21 cellular contexts compared by ENCODE assay signal in genomic region chr16:72023962-72024361, GRCh38. TPM values are rescaled to one million over a fixed set of nuclear protein-coding genes. Genes with fewer than 3 reads are reported as not detected.
A peak's percentile ranks its signal among the peaks of the same experiment; 100 is the strongest.
DNase-seq lines count a peak whose midpoint lies in the region; ATAC-seq, FAIRE-seq and TF ChIP-seq lines count a peak whose summit lies in the region.
"Had no signal": no experiment of that assay in that cellular context is flagged by ENCODE, and none has a peak within 500 bp of the region (broad histone marks: within the 10 kb centered on the region; RNA-seq: fewer than 3 reads in every experiment).

No MANE protein-coding gene starts in this region.

- in situ Hi-C loops in K562 (cut with MboI) = no loop called here

- no peak overlapping the region for H3K4me3 Mint-ChIP-seq in activated CD8-positive, alpha-beta memory T cell treated with anti-CD3 and anti-CD28 coated beads, Interleukin-2, amount 10 ng/mL, durations not matched to agents 7 days and 5 days
- H3K4me3 Mint-ChIP-seq in GM23338 = no peak overlapping the region
- H3K4me3 Mint-ChIP-seq: CD14-positive monocyte had no signal

- WGBS in K562 (ENCODE audit: insufficient coverage, low coverage, missing lambda C conversion rate) = 85% methylated on average over 8 of the region's 10 CpGs
- WGBS in right lobe of liver (ENCODE audit: insufficient coverage, low coverage, low lambda C conversion rate, missing lambda C conversion rate) = 28% methylated on average over 7 of the region's 10 CpGs

- TF ChIP-seq RAD21 in K562 (CRISPR knock-in tag; conservative IDR thresholded peaks at IDR 0.05 in 1 of 2, IDR thresholded peaks at IDR 0.05 in 1 of 2) = no peak

- H4K20me1 ChIP-seq in GM23338 (replicated peaks; ENCODE audit: insufficient read depth) = no peaks in the 10 kb centered on the region
- no peaks in the 10 kb centered on the region for H4K20me1 ChIP-seq in K562 (replicated peaks; ENCODE audit: control insufficient read depth, insufficient read depth, low read length)

- no peaks in the 10 kb centered on the region for H3F3A ChIP-seq in GM23338 (replicated peaks; ENCODE audit: low read depth)

- no peak overlapping the region for H3K27ac ChIP-seq in GM23338 (ENCODE audit: low read depth)
- H3K27ac ChIP-seq in K562 (ENCODE audit: extremely low read depth, low read depth, low read length) = no peak overlapping the region
- H3K27ac ChIP-seq in right lobe of liver = peak overlapping the region; percentile 61 to 79 (median 77)

- H3K4me2 ChIP-seq in GM23338 (no peak overlapping the region), K562 (ENCODE audit: insufficient read depth, low read length) (no peak overlapping the region)

- H3K9ac ChIP-seq in K562 (ENCODE audit: insufficient read depth in 1 of 2, low read depth in 2 of 2, low read length in 2 of 2) = no peak overlapping the region

- H3K79me2 ChIP-seq in GM23338 (replicated peaks; ENCODE audit: insufficient read depth) (no peaks in the 10 kb centered on the region), K562 (ENCODE audit: control insufficient read depth, insufficient read depth, low read length) (no peaks in the 10 kb centered on the region)

- TF ChIP-seq CTCF in GM23338 (conservative IDR thresholded peaks at IDR 0.05; ENCODE audit: low read depth in 2 of 2) = no peak
- no peak for TF ChIP-seq CTCF in K562 (IDR thresholded peaks at IDR 0.05 in 2 of 3, conservative IDR thresholded peaks at IDR 0.05 in 1 of 3; ENCODE audit: insufficient read depth in 2 of 3, low read depth in 1 of 3, low read length in 3 of 3)
- no peak for TF ChIP-seq CTCF in right lobe of liver (IDR thresholded peaks at IDR 0.05)
- TF ChIP-seq CTCF in foreskin fibroblast (IDR thresholded peaks at IDR 0.05; ENCODE audit: low read depth, low read length) = no peak

- POLR2A ChIA-PET in K562 (lab: Yijun Ruan, JAX) = no interaction called here

- H3K4me3 ChIP-seq in GM23338 = no peak overlapping the region
- H3K4me3 ChIP-seq in K562 = no peak overlapping the region
- H3K4me3 ChIP-seq in right lobe of liver = no peak overlapping the region
- H3K4me3 ChIP-seq in foreskin fibroblast (ENCODE audit: low read depth in 1 of 2, low read length in 2 of 2) = no peak overlapping the region

- H3K27me3 Mint-ChIP-seq in activated CD8-positive, alpha-beta memory T cell treated with anti-CD3 and anti-CD28 coated beads, Interleukin-2, amount 10 ng/mL, durations not matched to agents 7 days and 5 days = no peaks in the 10 kb centered on the region
- peaks cover 4% of the 10 kb centered on the region for H3K27me3 Mint-ChIP-seq in GM23338 (ENCODE audit: insufficient read depth, low read depth, poor library complexity)

- no peak for DNase-seq in activated CD8-positive, alpha-beta memory T cell treated with anti-CD3 and anti-CD28 coated beads, Interleukin-2, amount 10 ng/mL, durations not matched to agents 7 days and 5 days
- DNase-seq in activated CD8-positive, alpha-beta memory T cell treated with anti-CD3 and anti-CD28 coated beads, Interleukin-2, amount 50 U/mL, for 4 hours = no peak
- no peak for DNase-seq in GM23338 (ENCODE audit: low spot score)
- DNase-seq in K562 (ENCODE audit: extremely low read depth in 1 of 4, low spot score in 3 of 4) = no peak
- DNase-seq in right lobe of liver = peak; percentile 75 to 83 (median 79)
- DNase-seq in CD1c-positive myeloid dendritic cell (ENCODE audit: extremely low spot score) = no peak
- no peak for DNase-seq in foreskin fibroblast
- DNase-seq in SW480 (ENCODE audit: low spot score) = no peak
- DNase-seq: 8988T, DMS53, GDM1, NCI-H1092 treated with DMSO at 0.1 percent for 48 hours, NCI-H1436 treated with DMSO at 0.1 percent for 48 hours, NCI-H2029, NCI-H2227 treated with DMSO at 0.1 percent for 48 hours, NCI-H510A had no signal

- TF ChIP-seq EP300 in K562 (IDR thresholded peaks at IDR 0.05; ENCODE audit: low read length) = no peak

- H3K27ac Mint-ChIP-seq in activated CD8-positive, alpha-beta memory T cell treated with anti-CD3 and anti-CD28 coated beads, Interleukin-2, amount 10 ng/mL, durations not matched to agents 7 days and 5 days = peak overlapping the region; percentile 13
- peak overlapping the region; percentile 78; the same call in 1 of the 2 replicates for H3K27ac Mint-ChIP-seq in GM23338

- no peak for ATAC-seq in activated CD8-positive, alpha-beta memory T cell treated with anti-CD3 and anti-CD28 coated beads, Interleukin-2, amount 10 ng/mL, durations not matched to agents 7 days and 5 days
- ATAC-seq in GM23338 (no peak), K562 (no peak), right lobe of liver (peak; percentile 57 to 76 (median 64))
- ATAC-seq: Panc1 had no signal

- H3K4me1 ChIP-seq in GM23338 (ENCODE audit: insufficient read depth) (no peaks in the 10 kb centered on the region), K562 (replicated peaks in 1 of 2; ENCODE audit: control insufficient read depth in 2 of 2, insufficient read depth in 2 of 2, low read length in 2 of 2) (no peaks in the 10 kb centered on the region; a peak in 1 of 5 replicates), right lobe of liver (peaks cover 0 to 77% (median 35%) of the 10 kb centered on the region in 4 donors)

- H3K36me3 ChIP-seq in GM23338 (ENCODE audit: insufficient read depth) (peaks cover 12% of the 10 kb centered on the region), K562 (ENCODE audit: control insufficient read depth, insufficient read depth, low read length) (peaks cover 63% of the 10 kb centered on the region), right lobe of liver (peaks cover 0 to 54% (median 23%) of the 10 kb centered on the region in 4 donors)

- intact Hi-C loops in K562 (cut with micrococcal nuclease) = no loop called here
- intact Hi-C loops in right lobe of liver (cut with DNase I) = no loop called here

- no peaks in the 10 kb centered on the region for H3K9me1 ChIP-seq in K562 (ENCODE audit: control insufficient read depth, insufficient read depth, low read length)

- no peak overlapping the region for H2AFZ ChIP-seq in GM23338
- H2AFZ ChIP-seq in K562 (ENCODE audit: low read depth, low read length) = no peak overlapping the region

- H3K9me2 ChIP-seq in GM23338 (ENCODE audit: insufficient read depth) = no peaks in the 10 kb centered on the region

- no peaks in the 10 kb centered on the region for H3K9me3 Mint-ChIP-seq in activated CD8-positive, alpha-beta memory T cell treated with anti-CD3 and anti-CD28 coated beads, Interleukin-2, amount 10 ng/mL, durations not matched to agents 7 days and 5 days (ENCODE audit: low read depth)
- no peaks in the 10 kb centered on the region for H3K9me3 Mint-ChIP-seq in GM23338
- H3K9me3 Mint-ChIP-seq: CD14-positive monocyte had no signal

- no peaks in the 10 kb centered on the region for H3K27me3 ChIP-seq in GM23338 (ENCODE audit: insufficient read depth)
- H3K27me3 ChIP-seq in K562 (ENCODE audit: control insufficient read depth in 2 of 2, insufficient read depth in 2 of 2, low read length in 2 of 2) = no peaks in the 10 kb centered on the region
- H3K27me3 ChIP-seq in right lobe of liver = no peaks in the 10 kb centered on the region

- no peaks in the 10 kb centered on the region for H3K4me1 Mint-ChIP-seq in activated CD8-positive, alpha-beta memory T cell treated with anti-CD3 and anti-CD28 coated beads, Interleukin-2, amount 10 ng/mL, durations not matched to agents 7 days and 5 days
- H3K4me1 Mint-ChIP-seq in GM23338 = no peaks in the 10 kb centered on the region
- H3K4me1 Mint-ChIP-seq: CD14-positive monocyte had no signal

- no peak for FAIRE-seq in K562 (lab: Jason Lieb, UNC)
- FAIRE-seq: D721Med, H1 had no signal

- peaks cover 19% of the 10 kb centered on the region for H3K36me3 Mint-ChIP-seq in activated CD8-positive, alpha-beta memory T cell treated with anti-CD3 and anti-CD28 coated beads, Interleukin-2, amount 10 ng/mL, durations not matched to agents 7 days and 5 days
- peaks cover 36% of the 10 kb centered on the region for H3K36me3 Mint-ChIP-seq in GM23338 (ENCODE audit: low read depth)

- TF ChIP-seq POLR2A in K562 (conservative IDR thresholded peaks at IDR 0.05) = no peak
- TF ChIP-seq POLR2A in right lobe of liver (IDR thresholded peaks at IDR 0.05) = peak; percentile 57

- H3K9me3 ChIP-seq in K562 (replicated peaks; ENCODE audit: control insufficient read depth, insufficient read depth, low read depth, low read length) (no peaks in the 10 kb centered on the region), right lobe of liver (no peaks in the 10 kb centered on the region)

- TSS peak; percentile 29 for BruUV-seq in K562 (replicated peaks; lab: Mats Ljungman, UMichigan)

- CTCF ChIA-PET in activated CD8-positive, alpha-beta memory T cell treated with anti-CD3 and anti-CD28 coated beads, Interleukin-2, amount 10 ng/mL, durations not matched to agents 7 days and 5 days (lab: Charles Lee) = no interaction called here
- CTCF ChIA-PET in K562 (lab: Yijun Ruan, JAX; ENCODE audit: low intra/inter-chr PET ratio) = no interaction called here

RNA-seq across cellular contexts. Expression of gene DHODH, which starts 15.4 kb away (rescaled TPM):
- total RNA-seq in activated CD8-positive, alpha-beta memory T cell treated with anti-CD3 and anti-CD28 coated beads, Interleukin-2, amount 10 ng/mL, durations not matched to agents 7 days and 5 days = 10 to 100 TPM; 13.6 to 14.5 TPM
- 11.7 and 15.1 TPM in 2 replicates for total RNA-seq in GM23338 (2014; rRNA removed; shearing (Covaris generic))
- polyA plus RNA-seq in GM23338 (2016; fragmentation: Nextera tagmentation; extraction: Ambion mirVana) (9.5 and 10.7 TPM in 2 replicates), K562 (2011; rRNA removed) (9.9 and 12.2 TPM in 2 replicates), K562 (2014; fragmentation: Illumina TruSeq; extraction: Trizol) (17.8 and 18.0 TPM in 2 replicates), K562 (2014; fragmentation: Nextera tagmentation; extraction: Ambion mirVana) (1 to 10 TPM; 4.3 to 4.9 TPM), K562 (2014; rRNA removed) (12.8 and 15.7 TPM in 2 replicates)
- total RNA-seq in K562 (2011; cell fraction: chromatin; rRNA removed; ENCODE audit: low replicate concordance) = 15.8 and 23.4 TPM in 2 replicates
- 15.8 and 17.8 TPM in 2 replicates for total RNA-seq in K562 (2011; cell fraction: nucleolus; rRNA removed)
- 20.2 and 22.6 TPM in 2 replicates for total RNA-seq in K562 (2011; cell fraction: nucleoplasm; rRNA removed)
- total RNA-seq in K562 (2014; rRNA removed) (12.7 and 15.9 TPM in 2 replicates), K562 (2014; rRNA removed; fragmentation: Illumina TruSeq; extraction: Trizol) (17.5 and 19.9 TPM in 2 replicates), K562 (2015; rRNA removed; fragmentation: Illumina TruSeq; extraction: Trizol) (12.7 and 14.9 TPM in 2 replicates), K562 (2021) (15.3 and 17.1 TPM in 2 replicates), right lobe of liver (100 to 1,000 TPM in 1 of 6 experiments, 10 to 100 TPM in 5; 26.7 to 108 (median 74.6) TPM)
- 9.1 and 9.7 TPM in 2 replicates for polyA plus RNA-seq in K562 (2011; cell fraction: cytosol; rRNA removed)
- polyA plus RNA-seq in K562 (2011; cell fraction: nucleus; rRNA removed) = 9.8 and 13.9 TPM in 2 replicates
- polyA plus RNA-seq in K562 (2012) = 5.7 and 9.4 TPM in 2 replicates
- 9.1 and 13.2 TPM in 2 replicates for polyA minus RNA-seq in K562 (2011; rRNA and poly(A)+ RNA removed)
- 4.6 and 9.5 TPM in 2 replicates for polyA minus RNA-seq in K562 (2011; cell fraction: cytosol; rRNA and poly(A)+ RNA removed)
- polyA minus RNA-seq in K562 (2011; cell fraction: nucleus; rRNA and poly(A)+ RNA removed) = 8.1 and 13.4 TPM in 2 replicates

RNA-seq across cellular contexts. Expression of gene PKD1L3, which starts 23.8 kb away (rescaled TPM):
- under 1 TPM; 0.28 to 0.29 TPM for total RNA-seq in activated CD8-positive, alpha-beta memory T cell treated with anti-CD3 and anti-CD28 coated beads, Interleukin-2, amount 10 ng/mL, durations not matched to agents 7 days and 5 days
- total RNA-seq in GM23338 (2014; rRNA removed; shearing (Covaris generic)) = not detected in 2 replicates
- polyA plus RNA-seq in GM23338 (2016; fragmentation: Nextera tagmentation; extraction: Ambion mirVana) (not detected in 2 replicates), K562 (2011; rRNA removed) (0.01 TPM in 2 replicates), K562 (2014; fragmentation: Illumina TruSeq; extraction: Trizol) (0.03 TPM in 1 of 2 replicates, not detected in the other), K562 (2014; fragmentation: Nextera tagmentation; extraction: Ambion mirVana) (not detected), K562 (2014; rRNA removed) (not detected in 2 replicates)
- total RNA-seq in K562 (2011; cell fraction: chromatin; rRNA removed; ENCODE audit: low replicate concordance) = 0.07 and 0.09 TPM in 2 replicates
- under 0.01 and 0.13 TPM in 2 replicates for total RNA-seq in K562 (2011; cell fraction: nucleolus; rRNA removed)
- total RNA-seq in K562 (2011; cell fraction: nucleoplasm; rRNA removed) = not detected in 2 replicates
- total RNA-seq in K562 (2014; rRNA removed) (not detected in 2 replicates), K562 (2014; rRNA removed; fragmentation: Illumina TruSeq; extraction: Trizol) (not detected in 2 replicates), K562 (2015; rRNA removed; fragmentation: Illumina TruSeq; extraction: Trizol) (not detected in 2 replicates), K562 (2021) (not detected in 2 replicates), right lobe of liver (1 to 10 TPM in 2 of 6 experiments, under 1 TPM in 4; 0.60 to 2.0 (median 0.83) TPM)
- polyA plus RNA-seq in K562 (2011; cell fraction: cytosol; rRNA removed) = not detected in 2 replicates
- 0.01 and 0.03 TPM in 2 replicates for polyA plus RNA-seq in K562 (2011; cell fraction: nucleus; rRNA removed)
- not detected in 2 replicates for polyA plus RNA-seq in K562 (2012)
- 0.06 TPM in 1 of 2 replicates, not detected in the other for polyA minus RNA-seq in K562 (2011; rRNA and poly(A)+ RNA removed)
- not detected in 2 replicates for polyA minus RNA-seq in K562 (2011; cell fraction: cytosol; rRNA and poly(A)+ RNA removed)
- not detected in 2 replicates for polyA minus RNA-seq in K562 (2011; cell fraction: nucleus; rRNA and poly(A)+ RNA removed)
- total RNA-seq: H1, LHCN-M2 had no signal
- polyA plus RNA-seq: CD14-positive monocyte had no signal

RNA-seq across cellular contexts. Expression of gene HP, which starts 30.3 kb away (rescaled TPM):
- total RNA-seq in activated CD8-positive, alpha-beta memory T cell treated with anti-CD3 and anti-CD28 coated beads, Interleukin-2, amount 10 ng/mL, durations not matched to agents 7 days and 5 days = not detected
- total RNA-seq in GM23338 (2014; rRNA removed; shearing (Covaris generic)) = not detected in 2 replicates
- polyA plus RNA-seq in GM23338 (2016; fragmentation: Nextera tagmentation; extraction: Ambion mirVana) (0.26 and 0.43 TPM in 2 replicates), K562 (2011; rRNA removed) (not detected in 2 replicates), K562 (2014; fragmentation: Illumina TruSeq; extraction: Trizol) (not detected in 2 replicates), K562 (2014; fragmentation: Nextera tagmentation; extraction: Ambion mirVana) (under 1 TPM in 1 of 2 experiments, not detected in 1; 0.04 TPM), K562 (2014; rRNA removed) (not detected in 2 replicates)
- not detected in 2 replicates for total RNA-seq in K562 (2011; cell fraction: chromatin; rRNA removed; ENCODE audit: low replicate concordance)
- total RNA-seq in K562 (2011; cell fraction: nucleolus; rRNA removed) = not detected in 2 replicates
- total RNA-seq in K562 (2011; cell fraction: nucleoplasm; rRNA removed) = not detected in 2 replicates
- total RNA-seq in K562 (2014; rRNA removed) (not detected in 2 replicates), K562 (2014; rRNA removed; fragmentation: Illumina TruSeq; extraction: Trizol) (not detected in 2 replicates), K562 (2015; rRNA removed; fragmentation: Illumina TruSeq; extraction: Trizol) (not detected in 2 replicates), K562 (2021) (8.0 and 8.7 TPM in 2 replicates), right lobe of liver (over 10,000 TPM; 42,048 to 58,242 (median 47,923) TPM)
- not detected in 2 replicates for polyA plus RNA-seq in K562 (2011; cell fraction: cytosol; rRNA removed)
- polyA plus RNA-seq in K562 (2011; cell fraction: nucleus; rRNA removed) = 0.13 TPM in 1 of 2 replicates, not detected in the other
- 0.03 TPM in 1 of 2 replicates, not detected in the other for polyA plus RNA-seq in K562 (2012)
- not detected in 2 replicates for polyA minus RNA-seq in K562 (2011; rRNA and poly(A)+ RNA removed)
- 6.0 TPM in 1 of 2 replicates, not detected in the other for polyA minus RNA-seq in K562 (2011; cell fraction: cytosol; rRNA and poly(A)+ RNA removed)
- polyA minus RNA-seq in K562 (2011; cell fraction: nucleus; rRNA and poly(A)+ RNA removed) = not detected in 2 replicates
- total RNA-seq: H1, LHCN-M2 had no signal
- polyA plus RNA-seq: H1 had no signal

RNA-seq across cellular contexts. Expression of gene HPR, which starts 39.1 kb away (rescaled TPM):
- not detected for total RNA-seq in activated CD8-positive, alpha-beta memory T cell treated with anti-CD3 and anti-CD28 coated beads, Interleukin-2, amount 10 ng/mL, durations not matched to agents 7 days and 5 days
- not detected in 2 replicates for total RNA-seq in GM23338 (2014; rRNA removed; shearing (Covaris generic))
- polyA plus RNA-seq in GM23338 (2016; fragmentation: Nextera tagmentation; extraction: Ambion mirVana) (not detected in 2 replicates), K562 (2011; rRNA removed) (not detected in 2 replicates), K562 (2014; fragmentation: Illumina TruSeq; extraction: Trizol) (not detected in 2 replicates), K562 (2014; fragmentation: Nextera tagmentation; extraction: Ambion mirVana) (under 1 TPM in 1 of 2 experiments, not detected in 1; 0.07 TPM), K562 (2014; rRNA removed) (not detected in 2 replicates)
- not detected in 2 replicates for total RNA-seq in K562 (2011; cell fraction: chromatin; rRNA removed; ENCODE audit: low replicate concordance)
- total RNA-seq in K562 (2011; cell fraction: nucleolus; rRNA removed) = not detected in 2 replicates
- not detected in 2 replicates for total RNA-seq in K562 (2011; cell fraction: nucleoplasm; rRNA removed)
- total RNA-seq in K562 (2014; rRNA removed) (not detected in 2 replicates), K562 (2014; rRNA removed; fragmentation: Illumina TruSeq; extraction: Trizol) (not detected in 2 replicates), K562 (2015; rRNA removed; fragmentation: Illumina TruSeq; extraction: Trizol) (not detected in 2 replicates), K562 (2021) (not detected in 2 replicates), right lobe of liver (100 to 1,000 TPM; 115 to 337 (median 142) TPM)
- polyA plus RNA-seq in K562 (2011; cell fraction: cytosol; rRNA removed) = 0.25 TPM in 1 of 2 replicates, not detected in the other
- polyA plus RNA-seq in K562 (2011; cell fraction: nucleus; rRNA removed) = not detected in 2 replicates
- not detected in 2 replicates for polyA plus RNA-seq in K562 (2012)
- not detected in 2 replicates for polyA minus RNA-seq in K562 (2011; rRNA and poly(A)+ RNA removed)
- polyA minus RNA-seq in K562 (2011; cell fraction: cytosol; rRNA and poly(A)+ RNA removed) = not detected in 2 replicates
- polyA minus RNA-seq in K562 (2011; cell fraction: nucleus; rRNA and poly(A)+ RNA removed) = not detected in 2 replicates
- total RNA-seq: H1, LHCN-M2 had no signal
- polyA plus RNA-seq: CD14-positive monocyte had no signal

Comparison
In these comparisons a context has a peak if more than half of its experiments do, and no peak if none do; other contexts are left out.
1. ATAC-seq: peak in right lobe of liver (4 of 4); none in activated CD8-positive, alpha-beta memory T cell treated with anti-CD3 and anti-CD28 coated beads, Interleukin-2, amount 10 ng/mL, durations not matched to agents 7 days and 5 days (single experiment), GM23338 (single experiment) and K562 (single experiment).
2. DNase-seq: peak in right lobe of liver (3 of 3); none in activated CD8-positive, alpha-beta memory T cell treated with anti-CD3 and anti-CD28 coated beads, Interleukin-2, amount 10 ng/mL, durations not matched to agents 7 days and 5 days (single experiment), activated CD8-positive, alpha-beta memory T cell treated with anti-CD3 and anti-CD28 coated beads, Interleukin-2, amount 50 U/mL, for 4 hours (single experiment), GM23338 (single experiment), K562 (0 of 4), CD1c-positive myeloid dendritic cell (single experiment), foreskin fibroblast (0 of 2) and SW480 (single experiment).
3. H3K27ac ChIP-seq: peak in right lobe of liver (3 of 3); none in GM23338 (single experiment) and K562 (single experiment).
4. RNA of gene HP, which starts 30.3 kb away (total RNA-seq): 42,048 to 58,242 TPM in right lobe of liver; not detected in activated CD8-positive, alpha-beta memory T cell treated with anti-CD3 and anti-CD28 coated beads, Interleukin-2, amount 10 ng/mL, durations not matched to agents 7 days and 5 days, not detected in GM23338 and 8.0 to 8.7 TPM in K562; every median in the first group is over 1,000 times any median in the second.